ENCODE assay signal across 13 cellular contexts in genomic region chr9:78011037-78011436, GRCh38. TPM values are rescaled to one million over a fixed set of nuclear protein-coding genes. Genes with fewer than 3 reads are reported as not detected.
DNase-seq lines count a peak whose midpoint lies in the region; ATAC-seq, FAIRE-seq and TF ChIP-seq lines count a peak whose summit lies in the region.
"Had no signal": no experiment of that assay in that cellular context is flagged by ENCODE, and none has a peak within 500 bp of the region (broad histone marks: within the 10 kb centered on the region; RNA-seq: fewer than 3 reads in every experiment).

No MANE protein-coding gene starts in this region.

- H3K79me2 ChIP-seq in endothelial cell of umbilical vein (ENCODE audit: control insufficient read depth, insufficient read depth, low read length): peaks cover 86% of the 10 kb centered on the region

- ATAC-seq in effector memory CD8-positive, alpha-beta T cell (replicated peaks): no peak
- ATAC-seq in HG03159 (IDR thresholded peaks at IDR 0.05; ENCODE audit: unreplicated experiment): no peak

- intact Hi-C loops in endothelial cell of umbilical vein (cut with micrococcal nuclease): no loop called here

- peaks cover 15% of the 10 kb centered on the region for H4K20me1 ChIP-seq in endothelial cell of umbilical vein (replicated peaks; ENCODE audit: control insufficient read depth, extremely low read depth, insufficient read depth, low read length)

- no peak overlapping the region for H3K27ac ChIP-seq in endothelial cell of umbilical vein (ENCODE audit: insufficient read depth, low read depth, low read length)
- peak overlapping the region; percentile 63 for H3K27ac ChIP-seq in neutrophil

- H3K27me3 Mint-ChIP-seq in effector memory CD8-positive, alpha-beta T cell: peaks cover 0 to 6% of the 10 kb centered on the region in 2 donors

- H3K27me3 ChIP-seq in endothelial cell of umbilical vein (ENCODE audit: control insufficient read depth in 2 of 2, insufficient read depth in 2 of 2, low read length in 2 of 2) (no peaks in the 10 kb centered on the region), neutrophil (no peaks in the 10 kb centered on the region)

- H3K4me3 ChIP-seq in endothelial cell of umbilical vein (replicated peaks in 1 of 3; ENCODE audit: insufficient read depth in 1 of 3, low read depth in 1 of 3, low read length in 3 of 3) (no peak overlapping the region), neutrophil (ENCODE audit: low read depth in 1 of 2, low read length in 1 of 2) (peak overlapping the region in 1 of 2 experiments; percentile 17)

- no peak overlapping the region for H2AFZ ChIP-seq in endothelial cell of umbilical vein (ENCODE audit: low read depth, low read length)

- H3K9me3 ChIP-seq in endothelial cell of umbilical vein (replicated peaks; ENCODE audit: control insufficient read depth, insufficient read depth, low read length) (no peaks in the 10 kb centered on the region), neutrophil (no peaks in the 10 kb centered on the region)

- TF ChIP-seq CTCF in endothelial cell of umbilical vein (IDR thresholded peaks at IDR 0.05; ENCODE audit: extremely low read depth in 1 of 2, insufficient read depth in 1 of 2, low read depth in 1 of 2, low read length in 2 of 2) (no peak), neutrophil (IDR thresholded peaks at IDR 0.05) (no peak)

- H3K36me3 ChIP-seq in endothelial cell of umbilical vein (ENCODE audit: control insufficient read depth in 2 of 2, extremely low read depth in 1 of 2, insufficient read depth in 2 of 2, low read length in 2 of 2): no peaks in the 10 kb centered on the region
- no peaks in the 10 kb centered on the region for H3K36me3 ChIP-seq in neutrophil

- DNase-seq in SIG-M5 treated with dmso at 0.1 percent for 504 hours (lab: John Stamatoyannopoulos, UW; ENCODE audit: unreplicated experiment) (peak; percentile 27), SIG-M5 (lab: John Stamatoyannopoulos, UW) (no peak), MV-4-11 (lab: John Stamatoyannopoulos, UW) (peak; percentile 74), endothelial cell of umbilical vein (ENCODE audit: low read depth, low spot score) (no peak), A172 (ENCODE audit: low spot score) (no peak)
- no peak for DNase-seq in effector memory CD8-positive, alpha-beta T cell
- DNase-seq: activated CD4-positive, alpha-beta T cell treated with anti-CD3 and anti-CD28 coated beads, Interleukin-2, amount 50 U/mL, for 48 hours; GOT3; NCI-H146; retina had no signal

- no peak overlapping the region for H3K27ac Mint-ChIP-seq in effector memory CD8-positive, alpha-beta T cell

- H3K9me3 Mint-ChIP-seq in effector memory CD8-positive, alpha-beta T cell: no peaks in the 10 kb centered on the region

- POLR2A ChIA-PET in endothelial cell of umbilical vein (lab: Charles Lee): no interaction called here

- H3K4me2 ChIP-seq in endothelial cell of umbilical vein (ENCODE audit: insufficient read depth, low read length): peak overlapping the region; percentile 34

- H3K4me1 ChIP-seq in endothelial cell of umbilical vein (ENCODE audit: control insufficient read depth, extremely low read depth, insufficient read depth, low read length) (peaks cover 17% of the 10 kb centered on the region), neutrophil (ENCODE audit: control insufficient read depth in 1 of 2, insufficient read depth in 1 of 2, low read depth in 1 of 2, low read length in 1 of 2) (peaks cover 63 to 80% of the 10 kb centered on the region in 2 experiments)

- no peak for TF ChIP-seq POLR2A in endothelial cell of umbilical vein (IDR thresholded peaks at IDR 0.05; ENCODE audit: low read depth, low read length)

- H3K9ac ChIP-seq in endothelial cell of umbilical vein (replicated peaks; ENCODE audit: extremely low read depth, insufficient read depth, low read length): no peak overlapping the region

- peaks cover 14 to 22% of the 10 kb centered on the region in 2 donors for H3K4me1 Mint-ChIP-seq in effector memory CD8-positive, alpha-beta T cell (ENCODE audit: low read depth in 2 of 2)

- FAIRE-seq in endothelial cell of umbilical vein (lab: Jason Lieb, UNC): no peak
- FAIRE-seq: A204.1 had no signal

- BruUV-seq in endothelial cell of umbilical vein (replicated peaks; lab: Mats Ljungman, UMichigan): no TSS peak

- H3K4me3 Mint-ChIP-seq in effector memory CD8-positive, alpha-beta T cell: no peak overlapping the region

- H3K36me3 Mint-ChIP-seq in effector memory CD8-positive, alpha-beta T cell (ENCODE audit: insufficient read depth): no peaks in the 10 kb centered on the region

- dilution Hi-C loops in endothelial cell of umbilical vein (cut with MboI; ENCODE audit: extremely low pct_ligation_motif_present, low sequenced_read_pairs): no loop called here

- H3K9me1 ChIP-seq in endothelial cell of umbilical vein (replicated peaks; ENCODE audit: control insufficient read depth, extremely low read depth, insufficient read depth, low read length): no peaks in the 10 kb centered on the region

- CTCF ChIA-PET in endothelial cell of umbilical vein (lab: Charles Lee): interaction anchor here (1.0 to 1.5 kb wide), 2 partner anchors 20 to 33 kb away, joined by 3 to 7 read pairs; no protein-coding TSS in a partner anchor

TF ChIP-seq in endothelial cell of umbilical vein, 7 proteins besides CTCF, POLR2A, EP300 and RAD21:
- TF ChIP-seq JUN (IDR thresholded peaks at IDR 0.05; ENCODE audit: borderline replicate concordance, insufficient read depth, insufficient read length, low read depth) (no peak), MYC (IDR thresholded peaks at IDR 0.05; ENCODE audit: low read depth, low read length) (no peak), MAX (IDR thresholded peaks at IDR 0.05; ENCODE audit: insufficient read depth, insufficient read length) (no peak), EZH2 (IDR thresholded peaks at IDR 0.05; ENCODE audit: borderline replicate concordance, low read depth, low read length, severe bottlenecking) (no peak), FOS (IDR thresholded peaks at IDR 0.05; ENCODE audit: borderline replicate concordance, insufficient read depth, low read length) (no peak), POLR2AphosphoS5 (IDR thresholded peaks at IDR 0.05; ENCODE audit: insufficient read depth, low read depth, low read length) (no peak)

RNA-seq across cellular contexts. Expression of gene GNAQ, which starts 20.6 kb away (rescaled TPM):
- total RNA-seq in endothelial cell of umbilical vein: 61.8 and 67.3 TPM in 2 replicates
- polyA plus RNA-seq in endothelial cell of umbilical vein: 23.4 and 26.1 TPM in 2 replicates
- 24.7 and 28.5 TPM in 2 replicates for polyA plus RNA-seq in endothelial cell of umbilical vein (2011; cell fraction: cytosol; rRNA removed)
- polyA plus RNA-seq in endothelial cell of umbilical vein (2011; cell fraction: nucleus; rRNA removed): 44.5 and 53.0 TPM in 2 replicates
- 44.6 and 53.3 TPM in 2 replicates for polyA plus RNA-seq in endothelial cell of umbilical vein (2012)
- polyA minus RNA-seq in endothelial cell of umbilical vein: 63.0 and 88.3 TPM in 2 replicates
- polyA minus RNA-seq in endothelial cell of umbilical vein (2011; cell fraction: cytosol; rRNA and poly(A)+ RNA removed): 7.8 TPM
- polyA minus RNA-seq in endothelial cell of umbilical vein (2011; cell fraction: nucleus; rRNA and poly(A)+ RNA removed): 43.5 and 56.2 TPM in 2 replicates
- total RNA-seq in A172 (2014; rRNA removed; shearing (Covaris generic)): 38.4 and 42.0 TPM in 2 replicates

Comparison
In these comparisons a context has a peak if more than half of its experiments do, and no peak if none do; other contexts are left out.
1. DNase-seq: peak in SIG-M5 treated with dmso at 0.1 percent for 504 hours (single experiment) and MV-4-11 (single experiment); none in SIG-M5 (single experiment), endothelial cell of umbilical vein (single experiment), A172 (single experiment) and effector memory CD8-positive, alpha-beta T cell (0 of 3).